8 cellular contexts compared by ENCODE assay signal in genomic region chr18:48445540-48445939, GRCh38. TPM values are rescaled to one million over a fixed set of nuclear protein-coding genes. Genes with fewer than 3 reads are reported as not detected.
DNase-seq lines count a peak whose midpoint lies in the region; ATAC-seq, FAIRE-seq and TF ChIP-seq lines count a peak whose summit lies in the region.

No MANE protein-coding gene starts in this region.

- peak overlapping the region; percentile 35; the same call in 1 of the 2 replicates for H2AFZ ChIP-seq in GM23338

- H3K36me3 ChIP-seq in GM23338 (ENCODE audit: insufficient read depth) (no peaks in the 10 kb centered on the region), gastrocnemius medialis (no peaks in the 10 kb centered on the region)

- H3K27me3 ChIP-seq in GM23338 (ENCODE audit: insufficient read depth) (no peaks in the 10 kb centered on the region), right cardiac atrium (ENCODE audit: control insufficient read depth, insufficient read depth) (no peaks in the 10 kb centered on the region), gastrocnemius medialis (no peaks in the 10 kb centered on the region)

- H3K4me3 Mint-ChIP-seq in GM23338, result no peak overlapping the region
- no peak overlapping the region for H3K4me3 Mint-ChIP-seq in activated naive CD8-positive, alpha-beta T cell treated with anti-CD3 and anti-CD28 coated beads, Interleukin-2, amount 10 ng/mL, durations not matched to agents 7 days and 5 days

- POLR2A ChIA-PET in activated naive CD8-positive, alpha-beta T cell treated with anti-CD3 and anti-CD28 coated beads, Interleukin-2, amount 10 ng/mL, durations not matched to agents 7 days and 5 days (lab: Charles Lee), result no interaction called here

- ATAC-seq in GM23338 (peak; percentile 83), right cardiac atrium (peak; percentile 51 to 69), gastrocnemius medialis (peak in 1 of 2 donors; percentile 75), HG03439 (IDR thresholded peaks at IDR 0.05; ENCODE audit: unreplicated experiment) (no peak)
- peak; percentile 76 for ATAC-seq in activated naive CD8-positive, alpha-beta T cell treated with anti-CD3 and anti-CD28 coated beads, Interleukin-2, amount 10 ng/mL, durations not matched to agents 7 days and 5 days (ENCODE audit: low read depth)

- TF ChIP-seq POLR2A in gastrocnemius medialis (IDR thresholded peaks at IDR 0.05), result no peak

- H3K4me1 Mint-ChIP-seq in GM23338, result peaks cover 2% of the 10 kb centered on the region
- peaks cover 2% of the 10 kb centered on the region for H3K4me1 Mint-ChIP-seq in activated naive CD8-positive, alpha-beta T cell treated with anti-CD3 and anti-CD28 coated beads, Interleukin-2, amount 10 ng/mL, durations not matched to agents 7 days and 5 days

- peak; percentile 97 for FAIRE-seq in D721Med (lab: Jason Lieb, UNC)

- no peaks in the 10 kb centered on the region for H3K9me2 ChIP-seq in GM23338 (ENCODE audit: insufficient read depth)

- H3K4me2 ChIP-seq in GM23338, result no peak overlapping the region

- DNase-seq in D721Med (ENCODE audit: insufficient read length, low spot score), result peak; percentile 47
- peak; percentile 91 for DNase-seq in GM23338 (ENCODE audit: low spot score)
- DNase-seq in NCI-H1417 (lab: John Stamatoyannopoulos, UW), result peak; percentile 71 to 91 (median 80)
- peak; percentile 86 for DNase-seq in SKM-1 treated with dmso at 0.1 percent for 144 hours (lab: John Stamatoyannopoulos, UW; ENCODE audit: unreplicated experiment)
- peak; percentile 72 for DNase-seq in activated naive CD8-positive, alpha-beta T cell treated with anti-CD3 and anti-CD28 coated beads, Interleukin-2, amount 10 ng/mL, durations not matched to agents 7 days and 5 days
- peak; percentile 73 to 89 (median 84) for DNase-seq in right cardiac atrium
- DNase-seq in gastrocnemius medialis, result peak; percentile 21 to 64

- no peak overlapping the region for H3K4me3 ChIP-seq in GM23338
- no peak overlapping the region for H3K4me3 ChIP-seq in right cardiac atrium (ENCODE audit: low read length)
- no peak overlapping the region for H3K4me3 ChIP-seq in gastrocnemius medialis

- in situ Hi-C loops in gastrocnemius medialis (cut with MboI; ENCODE audit: low sequenced_read_pairs in 4 of 4), result loop anchor here (5.0 to 25.0 kb wide), 5 partner anchors 101 to 658 kb away; no protein-coding TSS in a partner anchor

- H3K27me3 Mint-ChIP-seq in GM23338 (ENCODE audit: insufficient read depth, low read depth, poor library complexity), result peaks cover 6% of the 10 kb centered on the region
- peaks cover 39% of the 10 kb centered on the region for H3K27me3 Mint-ChIP-seq in activated naive CD8-positive, alpha-beta T cell treated with anti-CD3 and anti-CD28 coated beads, Interleukin-2, amount 10 ng/mL, durations not matched to agents 7 days and 5 days

- no peaks in the 10 kb centered on the region for H3K9me3 ChIP-seq in right cardiac atrium (ENCODE audit: control insufficient read depth, low read length)
- H3K9me3 ChIP-seq in gastrocnemius medialis, result no peaks in the 10 kb centered on the region

- WGBS in right cardiac atrium, result 88% methylated on average over 3 of the region's 3 CpGs

- no peaks in the 10 kb centered on the region for H3K36me3 Mint-ChIP-seq in GM23338 (ENCODE audit: low read depth)
- H3K36me3 Mint-ChIP-seq in activated naive CD8-positive, alpha-beta T cell treated with anti-CD3 and anti-CD28 coated beads, Interleukin-2, amount 10 ng/mL, durations not matched to agents 7 days and 5 days, result no peaks in the 10 kb centered on the region

- peak; percentile 73 for TF ChIP-seq CTCF in D721Med (IDR thresholded peaks at IDR 0.05; ENCODE audit: insufficient read depth, missing control alignments)
- peak; percentile 93 to 95 for TF ChIP-seq CTCF in GM23338 (conservative IDR thresholded peaks at IDR 0.05; ENCODE audit: low read depth in 2 of 2)
- TF ChIP-seq CTCF in gastrocnemius medialis (IDR thresholded peaks at IDR 0.05 in 4 of 5, conservative IDR thresholded peaks at IDR 0.05 in 1 of 5), result peak; percentile 56 to 79 (median 65)

- intact Hi-C loops in right cardiac atrium (cut with DNase I), result loop anchor here in 3 of 4 donors (5.0 to 10.0 kb wide), 3 partner anchors 103 to 413 kb away; no protein-coding TSS in a partner anchor
- intact Hi-C loops in gastrocnemius medialis (cut with DNase I; ENCODE audit: low total_unique reads), result loop anchor here (2.0 to 5.0 kb wide), 2 partner anchors 35 to 153 kb away; no protein-coding TSS in a partner anchor

- H3K27ac Mint-ChIP-seq in GM23338, result no peak overlapping the region
- no peak overlapping the region for H3K27ac Mint-ChIP-seq in activated naive CD8-positive, alpha-beta T cell treated with anti-CD3 and anti-CD28 coated beads, Interleukin-2, amount 10 ng/mL, durations not matched to agents 7 days and 5 days

- no peaks in the 10 kb centered on the region for H3K79me2 ChIP-seq in GM23338 (replicated peaks; ENCODE audit: insufficient read depth)

- no peak overlapping the region for H3K27ac ChIP-seq in GM23338 (ENCODE audit: low read depth)
- H3K27ac ChIP-seq in right cardiac atrium (ENCODE audit: low read length), result no peak overlapping the region
- H3K27ac ChIP-seq in gastrocnemius medialis, result no peak overlapping the region

- H3F3A ChIP-seq in GM23338 (replicated peaks; ENCODE audit: low read depth), result no peaks in the 10 kb centered on the region

- H4K20me1 ChIP-seq in GM23338 (replicated peaks; ENCODE audit: insufficient read depth), result no peaks in the 10 kb centered on the region

- no peaks in the 10 kb centered on the region for H3K4me1 ChIP-seq in GM23338 (ENCODE audit: insufficient read depth)
- H3K4me1 ChIP-seq in right cardiac atrium (ENCODE audit: control insufficient read depth, insufficient read depth, low read length), result no peaks in the 10 kb centered on the region
- H3K4me1 ChIP-seq in gastrocnemius medialis, result peaks cover 20 to 23% of the 10 kb centered on the region in 2 donors

- no peaks in the 10 kb centered on the region for H3K9me3 Mint-ChIP-seq in GM23338
- H3K9me3 Mint-ChIP-seq in activated naive CD8-positive, alpha-beta T cell treated with anti-CD3 and anti-CD28 coated beads, Interleukin-2, amount 10 ng/mL, durations not matched to agents 7 days and 5 days, result no peaks in the 10 kb centered on the region

TF ChIP-seq in GM23338, 12 proteins besides CTCF, POLR2A, EP300 and RAD21 (continues in another document):
- TF ChIP-seq CREB1 (CRISPR knock-in tag; IDR thresholded peaks at IDR 0.05; ENCODE audit: low read depth) (no peak), REST (IDR thresholded peaks at IDR 0.05; ENCODE audit: unreplicated experiment) (no peak), JUNB (IDR thresholded peaks at IDR 0.05; ENCODE audit: unreplicated experiment) (no peak)

RNA-seq across cellular contexts. Expression of gene ZBTB7C, which starts 36.4 kb away (rescaled TPM):
- 0.14 and 0.47 TPM in 2 replicates for total RNA-seq in GM23338 (2014; rRNA removed; shearing (Covaris generic))
- polyA plus RNA-seq in GM23338 (2016; fragmentation: Nextera tagmentation; extraction: Ambion mirVana), result 0.03 TPM in 1 of 2 replicates, not detected in the other
- not detected for total RNA-seq in activated naive CD8-positive, alpha-beta T cell treated with anti-CD3 and anti-CD28 coated beads, Interleukin-2, amount 10 ng/mL, durations not matched to agents 7 days and 5 days
- total RNA-seq in right cardiac atrium, result 1 to 10 TPM; 1.8 to 3.7 (median 2.6) TPM
- 0.88 TPM for polyA plus RNA-seq in right cardiac atrium
- 10 to 100 TPM in 1 of 4 donors, 1 to 10 TPM in 1, under 1 TPM in 2; 0.53 to 12.3 (median 1.1) TPM for total RNA-seq in gastrocnemius medialis
